Comparison of ENCODE assay signal across 23 cellular contexts in the genomic region with DNA sequence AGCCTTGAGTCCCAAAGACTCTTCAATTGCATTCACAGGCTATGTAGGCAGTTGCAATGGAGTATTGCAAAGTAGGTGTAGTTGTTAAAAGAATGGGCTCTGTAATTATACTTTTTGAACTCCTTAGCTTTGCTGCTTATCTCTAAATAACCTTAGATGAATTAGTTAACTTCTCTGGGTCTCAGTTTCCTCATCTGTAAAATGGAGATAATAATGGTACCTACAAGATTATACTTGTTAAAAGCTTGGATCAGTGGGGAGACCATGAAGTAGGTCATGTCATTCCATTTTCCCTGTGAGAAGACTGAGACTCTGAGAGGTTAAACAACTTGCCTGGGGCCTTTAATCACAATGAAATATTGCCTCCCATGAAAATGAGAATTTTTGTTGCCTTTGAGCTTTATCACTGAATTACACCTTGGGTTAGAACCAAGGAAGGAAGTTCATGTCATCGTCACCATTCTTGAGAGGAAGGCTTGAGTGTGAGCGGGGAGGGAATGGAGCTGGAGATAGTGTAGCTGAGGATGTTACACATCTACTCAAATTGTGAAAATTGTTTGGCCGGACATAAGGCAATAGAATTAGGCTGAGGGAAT.
"Had no signal": no experiment of that assay in that cellular context is flagged by ENCODE, and none has a peak within 500 bp of the region (broad histone marks: within the 10 kb centered on the region; RNA-seq: fewer than 3 reads in every experiment).

No MANE protein-coding gene starts in this region.

- H3K27ac ChIP-seq: body of pancreas, cardiac muscle cell, foreskin keratinocyte, hepatocyte, left lung, ovary, prostate gland had no signal

- H3K27me3 Mint-ChIP-seq: activated naive CD4-positive, alpha-beta T cell treated with anti-CD3 and anti-CD28 coated beads, Interleukin-2, amount 50 U/mL, for 24 hours; type B pancreatic cell had no signal

- H3K4me2 ChIP-seq: hepatocyte had no signal

- H3K27ac Mint-ChIP-seq: activated naive CD4-positive, alpha-beta T cell treated with anti-CD3 and anti-CD28 coated beads, Interleukin-2, amount 50 U/mL, for 24 hours; type B pancreatic cell had no signal

- H3K9me3 ChIP-seq: body of pancreas, left lung, ovary, prostate gland, thoracic aorta had no signal

- H3K4me3 Mint-ChIP-seq: activated naive CD4-positive, alpha-beta T cell treated with anti-CD3 and anti-CD28 coated beads, Interleukin-2, amount 50 U/mL, for 24 hours; immature natural killer cell; naive thymus-derived CD8-positive, alpha-beta T cell; type B pancreatic cell; WTC11 had no signal

- H3K4me3 ChIP-seq: body of pancreas, cardiac muscle cell, hepatocyte, left lung, ovary, prostate gland, thoracic aorta had no signal

- H3K9me3 Mint-ChIP-seq: activated naive CD4-positive, alpha-beta T cell treated with anti-CD3 and anti-CD28 coated beads, Interleukin-2, amount 50 U/mL, for 24 hours; immature natural killer cell; naive thymus-derived CD8-positive, alpha-beta T cell; type B pancreatic cell; WTC11 had no signal

- H3K4me1 Mint-ChIP-seq: activated naive CD4-positive, alpha-beta T cell treated with anti-CD3 and anti-CD28 coated beads, Interleukin-2, amount 50 U/mL, for 24 hours had no signal

- H3K36me3 ChIP-seq: cardiac muscle cell, left lung, ovary, prostate gland, thoracic aorta had no signal

- H3K4me1 ChIP-seq: foreskin keratinocyte had no signal

- H3K27me3 ChIP-seq: body of pancreas, cardiac muscle cell, foreskin keratinocyte, hepatocyte, left lung, ovary had no signal

- H2AFZ ChIP-seq: hepatocyte had no signal

- H3K36me3 Mint-ChIP-seq: immature natural killer cell; naive thymus-derived CD8-positive, alpha-beta T cell; WTC11 had no signal

- FAIRE-seq: endometrium had no signal

- DNase-seq: activated CD4-positive, alpha-beta T cell treated with anti-CD3 and anti-CD28 coated beads, Interleukin-2, amount 50 U/mL, for 4 hours; activated CD8-positive, alpha-beta memory T cell treated with anti-CD3 and anti-CD28 coated beads for 24 hours; activated gamma-delta T cell; anterior cingulate cortex; body of pancreas; cortex of kidney; foreskin keratinocyte; immature natural killer cell; kidney glomerular epithelial cell; left lung; naive thymus-derived CD8-positive, alpha-beta T cell; ovary; right cardiac atrium; stimulated activated CD4-positive, alpha-beta T cell treated with anti-CD3 and anti-CD28 coated beads, Interleukin-4, amount 100 ng/mL, for 24 hours; stimulated activated naive CD4-positive, alpha-beta T cell treated with Interleukin-2 at 50 U/mL for 16 hours had no signal

- ATAC-seq: body of pancreas; foreskin keratinocyte; left lung; naive thymus-derived CD8-positive, alpha-beta T cell; right cardiac atrium had no signal
